8 cellular contexts compared by ENCODE assay signal in genomic region chr15:40593588-40594428, GRCh38.
DNase-seq lines count a peak whose midpoint lies in the region; ATAC-seq and TF ChIP-seq lines count a peak whose summit lies in the region.

Gene KNL1 (plus strand): TSS chr15:40594249. CDS start chr15:40602932, 8,683 bp downstream.

- peak; percentile 49 for ATAC-seq in GM21576 (IDR thresholded peaks at IDR 0.05; ENCODE audit: unreplicated experiment)

- DNase-seq in DMS 273 treated with DMSO at 0.1 percent for 48 hours (lab: John Stamatoyannopoulos, UW), result peak; percentile 94
- peak; percentile 95 for DNase-seq in OCI-M2 (lab: John Stamatoyannopoulos, UW; ENCODE audit: unreplicated experiment)
- DNase-seq in activated T-cell treated with anti-CD3 and anti-CD28 coated beads for 24 hours (ENCODE audit: low read depth), result peak; percentile 91
- DNase-seq in epithelial cell of esophagus (ENCODE audit: low read depth), result peak; percentile 87
- DNase-seq in middle frontal gyrus (ENCODE audit: extremely low spot score, low spot score), result peak; percentile 92
- peak; percentile 73 to 79 for DNase-seq in stimulated activated CD8-positive, alpha-beta memory T cell treated with anti-CD3 and anti-CD28 coated beads, Interleukin-2, amount 100 ng/mL, for 1 hour (ENCODE audit: low read depth in 2 of 2)

- peak; percentile 27; the same call in 1 of the 2 replicates for TF ChIP-seq EP300 in Ishikawa (IDR thresholded peaks at IDR 0.05; ENCODE audit: borderline replicate concordance)

- peak within 1 kb of the TSS; percentile 93 for H3K4me3 ChIP-seq in epithelial cell of esophagus (ENCODE audit: low read length)

- no peak for TF ChIP-seq RAD21 in Ishikawa (IDR thresholded peaks at IDR 0.05; ENCODE audit: low read depth)

- no peak for TF ChIP-seq CTCF in epithelial cell of esophagus (IDR thresholded peaks at IDR 0.05; ENCODE audit: insufficient read depth, low read depth, low read length, missing control alignments)

TF ChIP-seq in Ishikawa, 13 proteins besides CTCF, POLR2A, EP300 and RAD21:
- TF ChIP-seq USF1 (IDR thresholded peaks at IDR 0.05), result peak; percentile 10; the same call in 1 of the 2 replicates
- peak; percentile 99 for TF ChIP-seq CEBPB (IDR thresholded peaks at IDR 0.05)
- peak; percentile 39; the same call in 1 of the 2 replicates for TF ChIP-seq TCF12 (IDR thresholded peaks at IDR 0.05; ENCODE audit: low read depth)
- TF ChIP-seq MAX (IDR thresholded peaks at IDR 0.05), result peak; percentile 74
- TF ChIP-seq CREB1 (IDR thresholded peaks at IDR 0.05; ENCODE audit: low read depth), result peak; percentile 72
- no peak for TF ChIP-seq REST (IDR thresholded peaks at IDR 0.05; ENCODE audit: low read depth)
- TF ChIP-seq TAF1 (IDR thresholded peaks at IDR 0.05; ENCODE audit: low read depth), result peak; percentile 49
- peak; percentile 88 for TF ChIP-seq EGR1 (IDR thresholded peaks at IDR 0.05)
- peak; percentile 100 for TF ChIP-seq YY1 (IDR thresholded peaks at IDR 0.05; ENCODE audit: low read depth)
- peak; percentile 22; the same call in 1 of the 2 replicates for TF ChIP-seq FOXM1 (IDR thresholded peaks at IDR 0.05; ENCODE audit: borderline replicate concordance, low read depth)
- peak; percentile 98 for TF ChIP-seq TEAD4 (IDR thresholded peaks at IDR 0.05)
- peak; percentile 55; the same call in 1 of the 2 replicates for TF ChIP-seq ZBTB7A (IDR thresholded peaks at IDR 0.05; ENCODE audit: low read depth)
- peak; percentile 29 for TF ChIP-seq NFIC (IDR thresholded peaks at IDR 0.05)

Comparison
In these comparisons a context has a peak if more than half of its experiments do, and no peak if none do; other contexts are left out.
1. Peak in every context shown above with its lines: DNase-seq, ATAC-seq and H3K4me3 ChIP-seq.